Comparison of ENCODE assay signal across 2 cellular contexts in genomic region chr18:11783716-11784331, GRCh38.
TF ChIP-seq lines count a peak whose summit lies in the region.

No MANE protein-coding gene starts in this region.

TF ChIP-seq in K562, 482 proteins besides CTCF, POLR2A, EP300 and RAD21:
- TF ChIP-seq RB1 (IDR thresholded peaks at IDR 0.05; ENCODE audit: low read depth) (no peak), RAD51 (IDR thresholded peaks at IDR 0.05; ENCODE audit: borderline replicate concordance, low read depth) (no peak), RBM39 (optimal IDR thresholded peaks at IDR 0.05; ENCODE audit: low read depth, low read length) (no peak), KDM2B (CRISPR knock-in tag; IDR thresholded peaks at IDR 0.05) (no peak)

TF ChIP-seq in H1, 55 proteins besides CTCF, POLR2A, EP300 and RAD21:
- TF ChIP-seq TAF1 (IDR thresholded peaks at IDR 0.05; ENCODE audit: low read depth, low read length), result no peak
- no peak for TF ChIP-seq TBP (IDR thresholded peaks at IDR 0.05; ENCODE audit: low read depth, low read length)
- no peak for TF ChIP-seq MAFK (IDR thresholded peaks at IDR 0.05; ENCODE audit: low read depth, low read length)
- no peak for TF ChIP-seq USF2 (IDR thresholded peaks at IDR 0.05; ENCODE audit: low read length)
- no peak for TF ChIP-seq RBBP5 (IDR thresholded peaks at IDR 0.05; ENCODE audit: borderline replicate concordance, low read depth, low read length)
- no peak for TF ChIP-seq RNF2 (IDR thresholded peaks at IDR 0.05; ENCODE audit: borderline replicate concordance, low read depth, low read length, missing control alignments, poor library complexity, severe bottlenecking)
- no peak for TF ChIP-seq SIX5 (IDR thresholded peaks at IDR 0.05; ENCODE audit: low read depth, low read length)
- TF ChIP-seq CEBPB (IDR thresholded peaks at IDR 0.05; ENCODE audit: low read depth, low read length), result no peak
- TF ChIP-seq SAP30 (IDR thresholded peaks at IDR 0.05; ENCODE audit: insufficient read depth, insufficient replicate concordance, low read length), result no peak
- TF ChIP-seq ATF2 (IDR thresholded peaks at IDR 0.05; ENCODE audit: low read length), result no peak
TF ChIP-seq in H1: peak in this region for 0.
